In the genomic region with DNA sequence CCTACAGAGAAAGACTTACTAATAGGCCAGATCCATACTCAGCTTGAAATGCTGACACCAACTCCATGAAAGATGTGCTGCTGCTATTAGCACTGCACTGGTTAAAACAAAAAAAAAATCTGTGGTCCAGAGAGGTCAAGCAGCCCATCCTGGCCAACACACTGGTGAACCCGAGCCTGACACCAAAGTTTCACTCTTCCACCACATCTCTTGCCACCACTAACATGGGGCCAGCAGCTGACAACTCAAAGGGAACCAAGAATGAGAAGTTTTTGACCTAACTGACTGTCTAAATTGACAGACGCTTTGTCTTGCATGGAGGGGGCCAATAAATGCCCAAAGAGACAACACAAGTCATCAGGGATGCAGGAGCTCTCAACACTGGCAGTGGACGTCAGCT, we compare ENCODE assay signal across 24 cellular contexts. TPM values are rescaled to one million over a fixed set of nuclear protein-coding genes. Genes with fewer than 3 reads are reported as not detected.
DNase-seq lines count a peak whose midpoint lies in the region; ATAC-seq, FAIRE-seq and TF ChIP-seq lines count a peak whose summit lies in the region.
"Had no signal": no experiment of that assay in that cellular context is flagged by ENCODE, and none has a peak within 500 bp of the region (broad histone marks: within the 10 kb centered on the region; RNA-seq: fewer than 3 reads in every experiment).

No MANE protein-coding gene starts in this region.

- H3K27ac ChIP-seq in psoas muscle (peak overlapping the region; percentile 99), suprapubic skin (no peak overlapping the region)
- H3K27ac ChIP-seq: epithelial cell of prostate, parathyroid adenoma had no signal

- no TSS peak for BruUV-seq in Caco-2 (replicated peaks; lab: Mats Ljungman, UMichigan)

- no peak for DNase-seq in activated naive CD4-positive, alpha-beta T cell treated with anti-CD3 and anti-CD28 coated beads, Interleukin-2, amount 10 ng/mL, durations not matched to agents 7 days and 5 days
- no peak for DNase-seq in activated naive CD4-positive, alpha-beta T cell treated with anti-CD3 and anti-CD28 coated beads, Interleukin-2, amount 50 U/mL, for 72 hours (ENCODE audit: low spot score in 2 of 2)
- no peak for DNase-seq in Caco-2
- DNase-seq in bronchial epithelial cell (ENCODE audit: low read depth), result no peak
- no peak for DNase-seq in psoas muscle
- no peak for DNase-seq in suprapubic skin (ENCODE audit: low spot score in 2 of 2)
- DNase-seq in NOMO-1 (lab: John Stamatoyannopoulos, UW; ENCODE audit: unreplicated experiment in 2 of 2), result no peak
- no peak for DNase-seq in iPS-NIHi11 (ENCODE audit: low spot score)
- DNase-seq: activated CD4-positive, CD25-positive, alpha-beta regulatory T cell treated with anti-CD3 and anti-CD28 coated beads, Interleukin-2, amount 50 U/mL, for 72 hours; BE2C; Calu3; GOT3; left lung; midbrain; NCI-H1105 treated with DMSO at 0.1 percent for 48 hours; NCI-H2081 treated with DMSO at 0.1 percent for 48 hours had no signal

- FAIRE-seq in bronchial epithelial cell (lab: Jason Lieb, UNC), result peak; percentile 72

- H3K4me3 ChIP-seq in Caco-2 (ENCODE audit: low read depth, low read length) (no peak overlapping the region), bronchial epithelial cell (ENCODE audit: low read depth, low read length) (no peak overlapping the region), psoas muscle (peak overlapping the region; percentile 90), suprapubic skin (no peak overlapping the region)
- H3K4me3 ChIP-seq: left lung had no signal

- peaks cover 8% of the 10 kb centered on the region for H3K27me3 Mint-ChIP-seq in activated naive CD4-positive, alpha-beta T cell treated with anti-CD3 and anti-CD28 coated beads, Interleukin-2, amount 10 ng/mL, durations not matched to agents 7 days and 5 days
- no peaks in the 10 kb centered on the region for H3K27me3 Mint-ChIP-seq in Caco-2 (ENCODE audit: insufficient read depth, unreplicated experiment)
- H3K27me3 Mint-ChIP-seq: activated naive CD8-positive, alpha-beta T cell treated with anti-CD3 and anti-CD28 coated beads, Interleukin-2, amount 50 U/mL, for 24 hours had no signal

- peaks cover 3% of the 10 kb centered on the region for H3K36me3 Mint-ChIP-seq in activated naive CD4-positive, alpha-beta T cell treated with anti-CD3 and anti-CD28 coated beads, Interleukin-2, amount 10 ng/mL, durations not matched to agents 7 days and 5 days
- peaks cover 0 to 5% of the 10 kb centered on the region in 2 donors for H3K36me3 Mint-ChIP-seq in activated naive CD4-positive, alpha-beta T cell treated with anti-CD3 and anti-CD28 coated beads, Interleukin-2, amount 50 U/mL, for 72 hours
- peaks cover 5% of the 10 kb centered on the region for H3K36me3 Mint-ChIP-seq in Caco-2 (ENCODE audit: insufficient read depth, unreplicated experiment)
- H3K36me3 Mint-ChIP-seq: IgD-negative memory B cell had no signal

- intact Hi-C loops in Caco-2 (cut with micrococcal nuclease; ENCODE audit: unreplicated experiment), result no loop called here
- intact Hi-C loops in psoas muscle (cut with DNase I), result loop anchor here (5.0 kb wide), 2 partner anchors 63 to 73 kb away; no protein-coding TSS in a partner anchor

- H3K4me1 ChIP-seq in Caco-2, result peaks cover 32% of the 10 kb centered on the region
- H3K4me1 ChIP-seq in psoas muscle, result peaks cover 76% of the 10 kb centered on the region
- H3K4me1 ChIP-seq in suprapubic skin, result peaks cover 10% of the 10 kb centered on the region
- H3K4me1 ChIP-seq: BE2C had no signal

- TF ChIP-seq CTCF in Caco-2 (IDR thresholded peaks at IDR 0.05; ENCODE audit: insufficient read depth in 1 of 2, low read depth in 1 of 2, low read length in 1 of 2, severe bottlenecking in 1 of 2, unreplicated experiment in 1 of 2), result no peak
- no peak for TF ChIP-seq CTCF in bronchial epithelial cell (IDR thresholded peaks at IDR 0.05; ENCODE audit: insufficient read depth, low read length, severe bottlenecking)
- no peak for TF ChIP-seq CTCF in psoas muscle (IDR thresholded peaks at IDR 0.05)
- TF ChIP-seq CTCF in suprapubic skin (IDR thresholded peaks at IDR 0.05), result no peak

- no peaks in the 10 kb centered on the region for H3K9me3 Mint-ChIP-seq in activated naive CD4-positive, alpha-beta T cell treated with anti-CD3 and anti-CD28 coated beads, Interleukin-2, amount 10 ng/mL, durations not matched to agents 7 days and 5 days
- peaks cover 0 to 6% of the 10 kb centered on the region in 2 donors for H3K9me3 Mint-ChIP-seq in activated naive CD4-positive, alpha-beta T cell treated with anti-CD3 and anti-CD28 coated beads, Interleukin-2, amount 50 U/mL, for 72 hours
- H3K9me3 Mint-ChIP-seq in Caco-2 (ENCODE audit: unreplicated experiment), result no peaks in the 10 kb centered on the region
- H3K9me3 Mint-ChIP-seq: activated naive CD8-positive, alpha-beta T cell treated with anti-CD3 and anti-CD28 coated beads, Interleukin-2, amount 50 U/mL, for 24 hours; neural crest cell had no signal

- WGBS in psoas muscle, 3 donors, result 67 to 73% (median 67%) methylated on average over 3 of the region's 3 CpGs
- WGBS in suprapubic skin, result 87% methylated on average over 3 of the region's 3 CpGs

- ATAC-seq in activated naive CD4-positive, alpha-beta T cell treated with anti-CD3 and anti-CD28 coated beads, Interleukin-2, amount 50 U/mL, for 72 hours, result no peak
- no peak for ATAC-seq in psoas muscle
- ATAC-seq: left lung, sciatic nerve had no signal

- TF ChIP-seq POLR2A in suprapubic skin (IDR thresholded peaks at IDR 0.05), result no peak

- H3K27me3 ChIP-seq in Caco-2 (replicated peaks; ENCODE audit: control insufficient read depth, insufficient read depth, low read length) (no peaks in the 10 kb centered on the region), bronchial epithelial cell (ENCODE audit: control insufficient read depth, insufficient read depth, low read length) (peaks cover 15% of the 10 kb centered on the region), psoas muscle (ENCODE audit: insufficient read depth in 3 of 3, low read length in 2 of 3) (no peaks in the 10 kb centered on the region), suprapubic skin (peaks cover 4% of the 10 kb centered on the region)

- H3K9me3 ChIP-seq in Caco-2 (no peaks in the 10 kb centered on the region), psoas muscle (no peaks in the 10 kb centered on the region), suprapubic skin (no peaks in the 10 kb centered on the region)
- H3K9me3 ChIP-seq: BE2C, left lung had no signal

- TF ChIP-seq EP300 in suprapubic skin (IDR thresholded peaks at IDR 0.05), result no peak

- H3K27ac Mint-ChIP-seq in activated naive CD4-positive, alpha-beta T cell treated with anti-CD3 and anti-CD28 coated beads, Interleukin-2, amount 10 ng/mL, durations not matched to agents 7 days and 5 days, result peak overlapping the region; percentile 90
- peak overlapping the region in 1 of 2 donors; percentile 76 for H3K27ac Mint-ChIP-seq in activated naive CD4-positive, alpha-beta T cell treated with anti-CD3 and anti-CD28 coated beads, Interleukin-2, amount 50 U/mL, for 72 hours
- peak overlapping the region; percentile 67 for H3K27ac Mint-ChIP-seq in Caco-2 (ENCODE audit: unreplicated experiment)

- CTCF ChIA-PET in activated naive CD4-positive, alpha-beta T cell treated with anti-CD3 and anti-CD28 coated beads, Interleukin-2, amount 10 ng/mL, durations not matched to agents 7 days and 5 days (lab: Charles Lee), result interaction anchor here (1.1 to 1.5 kb wide), 2 partner anchors 80 kb away, joined by 3 to 7 read pairs; no protein-coding TSS in a partner anchor
- CTCF ChIA-PET in Caco-2 (lab: Charles Lee), result no interaction called here

- H3K36me3 ChIP-seq in Caco-2 (ENCODE audit: control insufficient read depth, insufficient read depth, low read length) (no peaks in the 10 kb centered on the region), bronchial epithelial cell (ENCODE audit: control insufficient read depth, insufficient read depth, low read length) (no peaks in the 10 kb centered on the region), psoas muscle (ENCODE audit: insufficient read depth in 1 of 2, low read depth in 1 of 2) (peaks cover 0 to 7% of the 10 kb centered on the region in 2 donors), suprapubic skin (no peaks in the 10 kb centered on the region)
- H3K36me3 ChIP-seq: BE2C, left lung had no signal

- no peak overlapping the region for H3K4me3 Mint-ChIP-seq in activated naive CD4-positive, alpha-beta T cell treated with anti-CD3 and anti-CD28 coated beads, Interleukin-2, amount 10 ng/mL, durations not matched to agents 7 days and 5 days
- H3K4me3 Mint-ChIP-seq in Caco-2 (ENCODE audit: unreplicated experiment), result no peak overlapping the region
- H3K4me3 Mint-ChIP-seq: neural crest cell had no signal

- peaks cover 57% of the 10 kb centered on the region for H3K4me1 Mint-ChIP-seq in activated naive CD4-positive, alpha-beta T cell treated with anti-CD3 and anti-CD28 coated beads, Interleukin-2, amount 10 ng/mL, durations not matched to agents 7 days and 5 days
- H3K4me1 Mint-ChIP-seq in Caco-2 (ENCODE audit: low read depth, unreplicated experiment), result peaks cover 6% of the 10 kb centered on the region

- POLR2A ChIA-PET in Caco-2 (lab: Charles Lee), result no interaction called here

RNA-seq across cellular contexts. Expression of gene CLIC5, which starts 5.4 kb away (rescaled TPM):
- total RNA-seq in activated naive CD4-positive, alpha-beta T cell treated with anti-CD3 and anti-CD28 coated beads, Interleukin-2, amount 50 U/mL, for 72 hours, result 1 to 10 TPM; 1.8 to 8.4 TPM
- 15.1 and 15.6 TPM in 2 replicates for total RNA-seq in Caco-2 (2022)
- not detected in 2 replicates for total RNA-seq in bronchial epithelial cell
- total RNA-seq in psoas muscle, result 100 to 1,000 TPM; 166 to 285 (median 211) TPM
- 10 to 100 TPM; 30.2 to 84.5 (median 82.4) TPM for polyA plus RNA-seq in psoas muscle
- total RNA-seq in suprapubic skin, result 1 to 10 TPM in 3 of 4 donors, under 1 TPM in 1; 0.45 to 2.6 (median 1.6) TPM
- total RNA-seq: chondrocyte, M059J, neural crest cell had no signal

Comparison
In these comparisons a context has a peak if more than half of its experiments do, and no peak if none do; other contexts are left out.
1. RNA of gene CLIC5, which starts 5.4 kb away (total RNA-seq): 166 to 285 TPM in psoas muscle; 15.1 to 15.6 TPM in Caco-2, 1.8 to 8.4 TPM in activated naive CD4-positive, alpha-beta T cell treated with anti-CD3 and anti-CD28 coated beads, Interleukin-2, amount 50 U/mL, for 72 hours, 0.45 to 2.6 TPM in suprapubic skin and not detected in bronchial epithelial cell; every median in the first group is over 10 times any median in the second.